In genomic region chr3:40267940-40268707, GRCh38 we compare ENCODE assay signal across 1 cellular context.
A peak's percentile ranks its signal among the peaks of the same experiment; 100 is the strongest.
TF ChIP-seq lines count a peak whose summit lies in the region.

No MANE protein-coding gene starts in this region.

TF ChIP-seq in K562, 482 proteins besides CTCF, POLR2A, EP300 and RAD21 (continued from another document):
- TF ChIP-seq MBD1 (CRISPR knock-in tag; IDR thresholded peaks at IDR 0.05) = no peak
- peak; percentile 69 for TF ChIP-seq MEIS2 (IDR thresholded peaks at IDR 0.05; ENCODE audit: partially characterized antibody)
- peak; percentile 100 for TF ChIP-seq ZNF175 (CRISPR knock-in tag; IDR thresholded peaks at IDR 0.05; ENCODE audit: low read depth)
- TF ChIP-seq, protein P1, sequence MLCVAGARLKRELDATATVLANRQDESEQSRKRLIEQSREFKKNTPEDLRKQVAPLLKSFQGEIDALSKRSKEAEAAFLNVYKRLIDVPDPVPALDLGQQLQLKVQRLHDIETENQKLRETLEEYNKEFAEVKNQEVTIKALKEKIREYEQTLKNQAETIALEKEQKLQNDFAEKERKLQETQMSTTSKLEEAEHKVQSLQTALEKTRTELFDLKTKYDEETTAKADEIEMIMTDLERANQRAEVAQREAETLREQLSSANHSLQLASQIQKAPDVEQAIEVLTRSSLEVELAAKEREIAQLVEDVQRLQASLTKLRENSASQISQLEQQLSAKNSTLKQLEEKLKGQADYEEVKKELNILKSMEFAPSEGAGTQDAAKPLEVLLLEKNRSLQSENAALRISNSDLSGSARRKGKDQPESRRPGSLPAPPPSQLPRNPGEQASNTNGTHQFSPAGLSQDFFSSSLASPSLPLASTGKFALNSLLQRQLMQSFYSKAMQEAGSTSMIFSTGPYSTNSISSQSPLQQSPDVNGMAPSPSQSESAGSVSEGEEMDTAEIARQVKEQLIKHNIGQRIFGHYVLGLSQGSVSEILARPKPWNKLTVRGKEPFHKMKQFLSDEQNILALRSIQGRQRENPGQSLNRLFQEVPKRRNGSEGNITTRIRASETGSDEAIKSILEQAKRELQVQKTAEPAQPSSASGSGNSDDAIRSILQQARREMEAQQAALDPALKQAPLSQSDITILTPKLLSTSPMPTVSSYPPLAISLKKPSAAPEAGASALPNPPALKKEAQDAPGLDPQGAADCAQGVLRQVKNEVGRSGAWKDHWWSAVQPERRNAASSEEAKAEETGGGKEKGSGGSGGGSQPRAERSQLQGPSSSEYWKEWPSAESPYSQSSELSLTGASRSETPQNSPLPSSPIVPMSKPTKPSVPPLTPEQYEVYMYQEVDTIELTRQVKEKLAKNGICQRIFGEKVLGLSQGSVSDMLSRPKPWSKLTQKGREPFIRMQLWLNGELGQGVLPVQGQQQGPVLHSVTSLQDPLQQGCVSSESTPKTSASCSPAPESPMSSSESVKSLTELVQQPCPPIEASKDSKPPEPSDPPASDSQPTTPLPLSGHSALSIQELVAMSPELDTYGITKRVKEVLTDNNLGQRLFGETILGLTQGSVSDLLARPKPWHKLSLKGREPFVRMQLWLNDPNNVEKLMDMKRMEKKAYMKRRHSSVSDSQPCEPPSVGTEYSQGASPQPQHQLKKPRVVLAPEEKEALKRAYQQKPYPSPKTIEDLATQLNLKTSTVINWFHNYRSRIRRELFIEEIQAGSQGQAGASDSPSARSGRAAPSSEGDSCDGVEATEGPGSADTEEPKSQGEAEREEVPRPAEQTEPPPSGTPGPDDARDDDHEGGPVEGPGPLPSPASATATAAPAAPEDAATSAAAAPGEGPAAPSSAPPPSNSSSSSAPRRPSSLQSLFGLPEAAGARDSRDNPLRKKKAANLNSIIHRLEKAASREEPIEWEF (CRISPR knock-in tag; IDR thresholded peaks at IDR 0.05) = 0 out of 2 replicates have a peak, but pooled peaks have one; percentile 43
- no peak for TF ChIP-seq ZFP1 (CRISPR knock-in tag; IDR thresholded peaks at IDR 0.05)
- TF ChIP-seq CREBBP (IDR thresholded peaks at IDR 0.05; ENCODE audit: low read depth, low read length) = no peak
- TF ChIP-seq CEBPB (tag; IDR thresholded peaks at IDR 0.05) = peak; percentile 69
TF ChIP-seq in K562: peak in this region for 6.
